1 cellular context compared by ENCODE assay signal in the genomic region with DNA sequence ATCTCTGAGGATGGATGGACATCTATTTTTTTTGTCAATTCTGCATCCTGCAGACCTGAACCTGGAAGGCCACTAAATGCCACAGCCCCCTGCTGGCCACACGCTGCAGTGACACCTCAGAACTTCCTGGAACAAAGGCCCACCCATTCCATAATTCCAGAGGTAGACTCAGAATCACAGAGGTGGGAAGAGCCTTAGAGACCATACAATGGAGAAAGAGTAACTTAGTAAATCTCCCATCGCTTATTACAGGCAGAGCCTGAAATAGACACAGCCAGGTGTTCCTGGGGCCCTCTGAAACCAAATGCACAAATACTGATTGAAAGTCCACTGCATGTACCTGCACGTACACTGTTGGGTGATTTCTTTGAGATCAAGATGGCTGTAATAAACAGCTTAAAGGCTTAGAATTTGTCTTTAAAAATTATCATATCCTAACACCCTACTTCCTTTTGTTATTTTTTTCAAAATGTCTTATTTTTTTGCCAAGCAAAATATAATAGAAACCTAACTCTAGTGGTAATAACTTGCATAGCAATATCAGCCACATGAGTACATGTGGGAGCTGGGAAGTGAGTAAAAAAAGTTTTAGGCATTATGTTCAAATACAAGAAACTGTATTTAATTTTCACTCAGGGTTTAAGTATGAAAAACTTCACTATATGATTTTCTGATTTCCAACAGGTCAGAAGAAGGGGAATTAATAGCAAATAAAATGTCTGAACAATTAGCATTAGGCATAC.
TF ChIP-seq lines count a peak whose summit lies in the region.

No MANE protein-coding gene starts in this region.

TF ChIP-seq in GM12878, 131 proteins besides CTCF, POLR2A, EP300 and RAD21 (continued from another document):
- TF ChIP-seq ZNF592 (IDR thresholded peaks at IDR 0.05): no peak
- TF ChIP-seq ASH2L (IDR thresholded peaks at IDR 0.05; ENCODE audit: borderline replicate concordance, low read depth): no peak
- TF ChIP-seq IKZF1 (conservative IDR thresholded peaks at IDR 0.05): peak; percentile 74; the same call in 1 of the 2 replicates
- no peak for TF ChIP-seq JUND (IDR thresholded peaks at IDR 0.05; ENCODE audit: low read depth, low read length)
- no peak for TF ChIP-seq IRF4 (IDR thresholded peaks at IDR 0.05; ENCODE audit: low read depth, low read length)
- no peak for TF ChIP-seq ESRRA (IDR thresholded peaks at IDR 0.05; ENCODE audit: low read length)
- 0 out of 2 replicates have a peak, but pooled peaks have one; percentile 23 for TF ChIP-seq GATAD2B (conservative IDR thresholded peaks at IDR 0.05; ENCODE audit: low read depth)
- TF ChIP-seq IKZF2 (IDR thresholded peaks at IDR 0.05): peak; percentile 38 to 48; a peak in 3 of 4 replicates
- no peak for TF ChIP-seq ZNF384 (IDR thresholded peaks at IDR 0.05; ENCODE audit: borderline replicate concordance, low read depth, low read length)
- TF ChIP-seq MYC (IDR thresholded peaks at IDR 0.05; ENCODE audit: insufficient read depth, insufficient read length, insufficient replicate concordance, low read length, severe bottlenecking): no peak
- TF ChIP-seq NR2F1 (conservative IDR thresholded peaks at IDR 0.05): no peak
- no peak for TF ChIP-seq HDAC2 (IDR thresholded peaks at IDR 0.05)
- no peak for TF ChIP-seq BCLAF1 (IDR thresholded peaks at IDR 0.05)
- no peak for TF ChIP-seq MEF2A (IDR thresholded peaks at IDR 0.05; ENCODE audit: insufficient read depth, low read depth, low read length)
- TF ChIP-seq RAD51 (IDR thresholded peaks at IDR 0.05): no peak
- TF ChIP-seq ZNF274 (IDR thresholded peaks at IDR 0.05; ENCODE audit: insufficient read depth, insufficient read length): no peak
- peak; percentile 10; the same call in 1 of the 2 replicates for TF ChIP-seq RUNX3 (IDR thresholded peaks at IDR 0.05; ENCODE audit: low read length)
- TF ChIP-seq ZNF24 (IDR thresholded peaks at IDR 0.05): no peak
- peak; percentile 72 for TF ChIP-seq EED (IDR thresholded peaks at IDR 0.05; ENCODE audit: low read depth)
- TF ChIP-seq SUZ12 (IDR thresholded peaks at IDR 0.05; ENCODE audit: unreplicated experiment): no peak
- TF ChIP-seq FOS (IDR thresholded peaks at IDR 0.05; ENCODE audit: borderline replicate concordance, extremely low read depth, insufficient read length): no peak
- no peak for TF ChIP-seq RCOR1 (conservative IDR thresholded peaks at IDR 0.05; ENCODE audit: low read depth, low read length)
- 0 out of 2 replicates have a peak, but pooled peaks have one; percentile 23 for TF ChIP-seq CREM (IDR thresholded peaks at IDR 0.05; ENCODE audit: low read depth)
- TF ChIP-seq BHLHE40 (IDR thresholded peaks at IDR 0.05; ENCODE audit: borderline replicate concordance in 1 of 2, low read depth in 2 of 2, low read length in 1 of 2): no peak
- TF ChIP-seq ZBTB33 (IDR thresholded peaks at IDR 0.05): no peak
- no peak for TF ChIP-seq PML (IDR thresholded peaks at IDR 0.05; ENCODE audit: low read length)
- TF ChIP-seq, protein P1, sequence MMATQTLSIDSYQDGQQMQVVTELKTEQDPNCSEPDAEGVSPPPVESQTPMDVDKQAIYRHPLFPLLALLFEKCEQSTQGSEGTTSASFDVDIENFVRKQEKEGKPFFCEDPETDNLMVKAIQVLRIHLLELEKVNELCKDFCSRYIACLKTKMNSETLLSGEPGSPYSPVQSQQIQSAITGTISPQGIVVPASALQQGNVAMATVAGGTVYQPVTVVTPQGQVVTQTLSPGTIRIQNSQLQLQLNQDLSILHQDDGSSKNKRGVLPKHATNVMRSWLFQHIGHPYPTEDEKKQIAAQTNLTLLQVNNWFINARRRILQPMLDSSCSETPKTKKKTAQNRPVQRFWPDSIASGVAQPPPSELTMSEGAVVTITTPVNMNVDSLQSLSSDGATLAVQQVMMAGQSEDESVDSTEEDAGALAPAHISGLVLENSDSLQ (IDR thresholded peaks at IDR 0.05): no peak
- TF ChIP-seq ZBED1 (IDR thresholded peaks at IDR 0.05; ENCODE audit: borderline replicate concordance): no peak
- no peak for TF ChIP-seq ZNF217 (IDR thresholded peaks at IDR 0.05)
- no peak for TF ChIP-seq LARP7 (IDR thresholded peaks at IDR 0.05)
- TF ChIP-seq, protein P2, sequence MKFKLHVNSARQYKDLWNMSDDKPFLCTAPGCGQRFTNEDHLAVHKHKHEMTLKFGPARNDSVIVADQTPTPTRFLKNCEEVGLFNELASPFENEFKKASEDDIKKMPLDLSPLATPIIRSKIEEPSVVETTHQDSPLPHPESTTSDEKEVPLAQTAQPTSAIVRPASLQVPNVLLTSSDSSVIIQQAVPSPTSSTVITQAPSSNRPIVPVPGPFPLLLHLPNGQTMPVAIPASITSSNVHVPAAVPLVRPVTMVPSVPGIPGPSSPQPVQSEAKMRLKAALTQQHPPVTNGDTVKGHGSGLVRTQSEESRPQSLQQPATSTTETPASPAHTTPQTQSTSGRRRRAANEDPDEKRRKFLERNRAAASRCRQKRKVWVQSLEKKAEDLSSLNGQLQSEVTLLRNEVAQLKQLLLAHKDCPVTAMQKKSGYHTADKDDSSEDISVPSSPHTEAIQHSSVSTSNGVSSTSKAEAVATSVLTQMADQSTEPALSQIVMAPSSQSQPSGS (IDR thresholded peaks at IDR 0.05; ENCODE audit: low read length): no peak
